Comparison of ENCODE assay signal across 8 cellular contexts in genomic region chr16:15961060-15961511, GRCh38. TPM values are rescaled to one million over a fixed set of nuclear protein-coding genes. Genes with fewer than 3 reads are reported as not detected.
DNase-seq lines count a peak whose midpoint lies in the region; ATAC-seq and TF ChIP-seq lines count a peak whose summit lies in the region.

No MANE protein-coding gene starts in this region.

- no peak for TF ChIP-seq CTCF in osteocyte (IDR thresholded peaks at IDR 0.05)

- peak; percentile 71 for ATAC-seq in HG03565 (IDR thresholded peaks at IDR 0.05; ENCODE audit: unreplicated experiment)
- peak; percentile 92 for ATAC-seq in activated T-cell treated with anti-CD3 and anti-CD28 coated beads, Interleukin-2, amount 50 U/mL, for 4 hours
- no peak for ATAC-seq in HG02588 (IDR thresholded peaks at IDR 0.05; ENCODE audit: unreplicated experiment)

- H3K27ac Mint-ChIP-seq in osteocyte (ENCODE audit: unreplicated experiment): peak overlapping the region; percentile 63

- peak overlapping the region; percentile 75 for H3K4me3 Mint-ChIP-seq in activated T-cell treated with anti-CD3 and anti-CD28 coated beads, Interleukin-2, amount 50 U/mL, for 4 hours
- peak overlapping the region; percentile 19 for H3K4me3 Mint-ChIP-seq in osteocyte (ENCODE audit: unreplicated experiment)

- H3K9me3 Mint-ChIP-seq in activated T-cell treated with anti-CD3 and anti-CD28 coated beads, Interleukin-2, amount 50 U/mL, for 4 hours: peaks cover 5% of the 10 kb centered on the region
- H3K9me3 Mint-ChIP-seq in osteocyte (ENCODE audit: unreplicated experiment): no peaks in the 10 kb centered on the region

- no peaks in the 10 kb centered on the region for H3K27me3 Mint-ChIP-seq in activated T-cell treated with anti-CD3 and anti-CD28 coated beads, Interleukin-2, amount 50 U/mL, for 4 hours (ENCODE audit: low read depth)
- no peaks in the 10 kb centered on the region for H3K27me3 Mint-ChIP-seq in osteocyte (ENCODE audit: unreplicated experiment)

- DNase-seq in GM19240 (ENCODE audit: insufficient read length, low spot score): peak; percentile 61
- peak; percentile 62 for DNase-seq in activated T-cell treated with anti-CD3 and anti-CD28 coated beads, Interleukin-2, amount 50 U/mL, for 4 hours
- no peak for DNase-seq in osteocyte (ENCODE audit: extremely low spot score, unreplicated experiment)
- DNase-seq in LoVo (ENCODE audit: low spot score): no peak
- no peak for DNase-seq in medulla oblongata (ENCODE audit: extremely low spot score)
- no peak for DNase-seq in Ammon's horn (ENCODE audit: low spot score)

- peaks cover 16% of the 10 kb centered on the region for H3K36me3 Mint-ChIP-seq in activated T-cell treated with anti-CD3 and anti-CD28 coated beads, Interleukin-2, amount 50 U/mL, for 4 hours (ENCODE audit: insufficient read depth)
- H3K36me3 Mint-ChIP-seq in osteocyte (ENCODE audit: unreplicated experiment): peaks cover 17% of the 10 kb centered on the region

- H3K4me1 Mint-ChIP-seq in activated T-cell treated with anti-CD3 and anti-CD28 coated beads, Interleukin-2, amount 50 U/mL, for 4 hours (ENCODE audit: low read depth): peaks cover 84% of the 10 kb centered on the region
- H3K4me1 Mint-ChIP-seq in osteocyte (ENCODE audit: unreplicated experiment): peaks cover 95% of the 10 kb centered on the region

RNA-seq across cellular contexts. Expression of gene ABCC1, which starts 11.7 kb away (rescaled TPM):
- 10 to 100 TPM; 53.3 to 59.5 (median 54.3) TPM for total RNA-seq in activated T-cell treated with anti-CD3 and anti-CD28 coated beads, Interleukin-2, amount 50 U/mL, for 4 hours
- 256 and 271 TPM in 2 replicates for total RNA-seq in osteocyte

Comparison
In these comparisons a context has a peak if more than half of its experiments do, and no peak if none do; other contexts are left out.
1. DNase-seq: peak in GM19240 (single experiment) and activated T-cell treated with anti-CD3 and anti-CD28 coated beads, Interleukin-2, amount 50 U/mL, for 4 hours (single experiment); none in osteocyte (single experiment), LoVo (single experiment), medulla oblongata (single experiment) and Ammon's horn (single experiment).